In the genomic region with DNA sequence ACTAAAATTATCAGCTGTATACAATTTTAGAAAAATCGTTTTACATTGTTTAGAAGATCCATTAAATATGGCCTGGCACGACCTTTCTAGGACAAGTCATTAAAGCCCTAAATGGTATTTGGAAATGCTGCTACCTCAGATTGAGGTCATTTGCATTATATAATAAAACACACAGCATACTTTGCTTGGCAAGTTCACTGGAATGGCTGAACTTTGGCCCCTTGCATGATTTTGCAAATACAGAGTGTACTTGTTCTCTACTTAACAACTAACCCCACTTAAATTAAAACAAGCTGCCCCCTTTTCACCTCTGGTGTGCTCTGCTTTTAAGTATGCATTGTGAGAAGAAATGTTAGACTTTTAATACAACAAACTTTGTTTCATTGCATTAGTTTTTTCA, we compare ENCODE assay signal across 22 cellular contexts.
DNase-seq lines count a peak whose midpoint lies in the region; ATAC-seq, FAIRE-seq and TF ChIP-seq lines count a peak whose summit lies in the region.
"Had no signal": no experiment of that assay in that cellular context is flagged by ENCODE, and none has a peak within 500 bp of the region (broad histone marks: within the 10 kb centered on the region; RNA-seq: fewer than 3 reads in every experiment).

No MANE protein-coding gene starts in this region.

- peak; percentile 91 for ATAC-seq in left lobe of liver
- ATAC-seq in GM21381 (IDR thresholded peaks at IDR 0.05; ENCODE audit: unreplicated experiment), result no peak
- ATAC-seq: activated CD4-positive, alpha-beta T cell treated with anti-CD3 and anti-CD28 coated beads for 36 hours; activated CD8-positive, alpha-beta memory T cell treated with anti-CD3 and anti-CD28 coated beads, Interleukin-2, amount 10 ng/mL, durations not matched to agents 7 days and 5 days; foreskin keratinocyte; stimulated activated memory B cell treated with anti-CD40 and anti-IgM and Interleukin-4, amounts not matched to agents 10 μg/mL and 1 μg/mL and 100 μg/mL, for 72 hours had no signal

- intact Hi-C loops in endothelial cell of umbilical vein (cut with micrococcal nuclease) (no loop called here), thyroid gland (cut with DNase I) (no loop called here)

- H3K4me3 ChIP-seq in endothelial cell of umbilical vein (replicated peaks in 1 of 3; ENCODE audit: insufficient read depth in 1 of 3, low read depth in 1 of 3, low read length in 3 of 3) (no peak overlapping the region), thyroid gland (replicated peaks in 1 of 3) (no peak overlapping the region)

- dilution Hi-C loops in endothelial cell of umbilical vein (cut with MboI; ENCODE audit: extremely low pct_ligation_motif_present, low sequenced_read_pairs), result no loop called here

- no peaks in the 10 kb centered on the region for H4K20me1 ChIP-seq in endothelial cell of umbilical vein (replicated peaks; ENCODE audit: control insufficient read depth, extremely low read depth, insufficient read depth, low read length)

- H3K27me3 ChIP-seq in endothelial cell of umbilical vein (ENCODE audit: control insufficient read depth in 2 of 2, insufficient read depth in 2 of 2, low read length in 2 of 2), result no peaks in the 10 kb centered on the region
- H3K27me3 ChIP-seq in thyroid gland, result no peaks in the 10 kb centered on the region
- H3K27me3 ChIP-seq: foreskin keratinocyte had no signal

- no peak overlapping the region for H3K27ac ChIP-seq in endothelial cell of umbilical vein (ENCODE audit: insufficient read depth, low read depth, low read length)
- H3K27ac ChIP-seq in thyroid gland, result peak overlapping the region in 1 of 3 donors; percentile 36
- H3K27ac ChIP-seq: foreskin keratinocyte had no signal

- CTCF ChIA-PET in endothelial cell of umbilical vein (lab: Charles Lee), result no interaction called here

- H3K9me1 ChIP-seq in endothelial cell of umbilical vein (replicated peaks; ENCODE audit: control insufficient read depth, extremely low read depth, insufficient read depth, low read length), result no peaks in the 10 kb centered on the region

- peak; percentile 71 for DNase-seq in NCI-H69 (lab: John Stamatoyannopoulos, UW)
- DNase-seq in endothelial cell of umbilical vein (ENCODE audit: low read depth, low spot score), result no peak
- peak; percentile 78 for DNase-seq in left lobe of liver (ENCODE audit: low spot score)
- peak; percentile 21 to 31 for DNase-seq in thyroid gland
- no peak for DNase-seq in SHP77 treated with DMSO at 0.1 percent for 48 hours (lab: John Stamatoyannopoulos, UW)
- no peak for DNase-seq in cerebellar nuclear complex (lab: John Stamatoyannopoulos, UW)
- DNase-seq: activated CD4-positive, alpha-beta T cell treated with anti-CD3 and anti-CD28 coated beads for 36 hours; activated CD8-positive, alpha-beta memory T cell treated with anti-CD3 and anti-CD28 coated beads, Interleukin-2, amount 10 ng/mL, durations not matched to agents 7 days and 5 days; activated naive CD8-positive, alpha-beta T cell treated with anti-CD3 and anti-CD28 coated beads, Interleukin-2, amount 10 ng/mL, durations not matched to agents 7 days and 5 days; CD4-positive, alpha-beta memory T cell; foreskin keratinocyte; KG1; kidney; naive B cell; NCI-H2029; NCI-H446 treated with DMSO at 0.1 percent for 48 hours; stimulated activated CD4-positive, alpha-beta T cell treated with anti-CD3 and anti-CD28 coated beads, Interleukin-1b, Interleukin-23, amount 100 ng/mL, for 48 hours; SW 1271 had no signal

- no peak for FAIRE-seq in endothelial cell of umbilical vein (lab: Jason Lieb, UNC)
- FAIRE-seq: H54, kidney, TTC549 had no signal

- H3K79me2 ChIP-seq in endothelial cell of umbilical vein (ENCODE audit: control insufficient read depth, insufficient read depth, low read length), result no peaks in the 10 kb centered on the region

- no TSS peak for BruUV-seq in endothelial cell of umbilical vein (replicated peaks; lab: Mats Ljungman, UMichigan)

- no peaks in the 10 kb centered on the region for H3K36me3 ChIP-seq in endothelial cell of umbilical vein (ENCODE audit: control insufficient read depth in 2 of 2, extremely low read depth in 1 of 2, insufficient read depth in 2 of 2, low read length in 2 of 2)
- no peaks in the 10 kb centered on the region for H3K36me3 ChIP-seq in thyroid gland

- no peak overlapping the region for H3K9ac ChIP-seq in endothelial cell of umbilical vein (replicated peaks; ENCODE audit: extremely low read depth, insufficient read depth, low read length)

- POLR2A ChIA-PET in endothelial cell of umbilical vein (lab: Charles Lee), result no interaction called here

- no peak overlapping the region for H3K4me2 ChIP-seq in endothelial cell of umbilical vein (ENCODE audit: insufficient read depth, low read length)

- 58 to 59% methylated on average over 2 of the region's 2 CpGs for WGBS in thyroid gland, 2 donors

- no peak for TF ChIP-seq CTCF in endothelial cell of umbilical vein (IDR thresholded peaks at IDR 0.05; ENCODE audit: extremely low read depth in 1 of 2, insufficient read depth in 1 of 2, low read depth in 1 of 2, low read length in 2 of 2)
- no peak for TF ChIP-seq CTCF in thyroid gland (IDR thresholded peaks at IDR 0.05)

- TF ChIP-seq POLR2A in endothelial cell of umbilical vein (IDR thresholded peaks at IDR 0.05; ENCODE audit: low read depth, low read length), result no peak
- TF ChIP-seq POLR2A in thyroid gland (IDR thresholded peaks at IDR 0.05), result no peak

- peak overlapping the region; percentile 21 for H2AFZ ChIP-seq in endothelial cell of umbilical vein (ENCODE audit: low read depth, low read length)

- H3K9me3 ChIP-seq in endothelial cell of umbilical vein (replicated peaks; ENCODE audit: control insufficient read depth, insufficient read depth, low read length) (no peaks in the 10 kb centered on the region), thyroid gland (no peaks in the 10 kb centered on the region)

- H3K4me1 ChIP-seq in endothelial cell of umbilical vein (ENCODE audit: control insufficient read depth, extremely low read depth, insufficient read depth, low read length) (peaks cover 27% of the 10 kb centered on the region), thyroid gland (peaks cover 20 to 24% of the 10 kb centered on the region in 2 donors)
- H3K4me1 ChIP-seq: foreskin keratinocyte had no signal

TF ChIP-seq in endothelial cell of umbilical vein, 7 proteins besides CTCF, POLR2A, EP300 and RAD21:
- TF ChIP-seq JUN (IDR thresholded peaks at IDR 0.05; ENCODE audit: borderline replicate concordance, insufficient read depth, insufficient read length, low read depth), result no peak
- no peak for TF ChIP-seq EZH2 (IDR thresholded peaks at IDR 0.05; ENCODE audit: borderline replicate concordance, low read depth, low read length, severe bottlenecking)
- TF ChIP-seq MYC (IDR thresholded peaks at IDR 0.05; ENCODE audit: low read depth, low read length), result no peak
- no peak for TF ChIP-seq FOS (IDR thresholded peaks at IDR 0.05; ENCODE audit: borderline replicate concordance, insufficient read depth, low read length)
- TF ChIP-seq POLR2AphosphoS5 (IDR thresholded peaks at IDR 0.05; ENCODE audit: insufficient read depth, low read depth, low read length), result no peak
- TF ChIP-seq, protein P1, sequence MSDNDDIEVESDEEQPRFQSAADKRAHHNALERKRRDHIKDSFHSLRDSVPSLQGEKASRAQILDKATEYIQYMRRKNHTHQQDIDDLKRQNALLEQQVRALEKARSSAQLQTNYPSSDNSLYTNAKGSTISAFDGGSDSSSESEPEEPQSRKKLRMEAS (IDR thresholded peaks at IDR 0.05; ENCODE audit: insufficient read depth, insufficient read length), result no peak

Comparison
In these comparisons a context has a peak if more than half of its experiments do, and no peak if none do; other contexts are left out.
1. DNase-seq: peak in NCI-H69 (single experiment), left lobe of liver (single experiment) and thyroid gland (2 of 2); none in endothelial cell of umbilical vein (single experiment), SHP77 treated with DMSO at 0.1 percent for 48 hours (single experiment) and cerebellar nuclear complex (0 of 2).